11 cellular contexts compared by ENCODE assay signal in genomic region chr4:39360611-39361010, GRCh38. TPM values are rescaled to one million over a fixed set of nuclear protein-coding genes. Genes with fewer than 3 reads are reported as not detected.
DNase-seq lines count a peak whose midpoint lies in the region; ATAC-seq and TF ChIP-seq lines count a peak whose summit lies in the region.
"Not testable (repeated sequence)": the region's sequence is repeated elsewhere in the genome, so short reads cannot be mapped to it uniquely, and the experiment has no call there.
"Had no signal": no experiment of that assay in that cellular context is flagged by ENCODE, and none has a peak within 500 bp of the region (broad histone marks: within the 10 kb centered on the region; RNA-seq: fewer than 3 reads in every experiment).

No MANE protein-coding gene starts in this region.

- DNase-seq in WTC11 (ENCODE audit: low spot score): not testable (repeated sequence)

- not testable (repeated sequence) for H3K4me3 Mint-ChIP-seq in WTC11

- not testable (repeated sequence) for H3K36me3 Mint-ChIP-seq in WTC11

- ATAC-seq in GM18499 (IDR thresholded peaks at IDR 0.05; ENCODE audit: insufficient read depth, unreplicated experiment) (peak; percentile 56), GM18909 (IDR thresholded peaks at IDR 0.05; ENCODE audit: poor library complexity, unreplicated experiment) (peak; percentile 54), GM21423 (IDR thresholded peaks at IDR 0.05; ENCODE audit: unreplicated experiment) (peak; percentile 63), HG02870 (IDR thresholded peaks at IDR 0.05; ENCODE audit: unreplicated experiment) (peak; percentile 53), HG03175 (IDR thresholded peaks at IDR 0.05; ENCODE audit: unreplicated experiment) (peak; percentile 41), HG03571 (IDR thresholded peaks at IDR 0.05; ENCODE audit: unreplicated experiment) (peak; percentile 41)
- not testable (repeated sequence) for ATAC-seq in WTC11

- H3K27me3 Mint-ChIP-seq in WTC11 (ENCODE audit: low read depth): not testable (repeated sequence)

- TF ChIP-seq CTCF in WTC11 (IDR thresholded peaks at IDR 0.05): not testable (repeated sequence)

- not testable (repeated sequence) for H3K4me1 Mint-ChIP-seq in WTC11

- H3K27ac Mint-ChIP-seq in WTC11: not testable (repeated sequence)

- POLR2A ChIA-PET in WTC11 (lab: Charles Lee): not testable (repeated sequence)

- H3K9me3 Mint-ChIP-seq in WTC11: not testable (repeated sequence)

- CTCF ChIA-PET in WTC11 (lab: Charles Lee): not testable (repeated sequence)

TF ChIP-seq in WTC11, 78 proteins besides CTCF, POLR2A, EP300 and RAD21:
- 0 out of 2 replicates have a peak, but pooled peaks have one; percentile 2 for TF ChIP-seq HMGA2 (CRISPR knock-in tag; IDR thresholded peaks at IDR 0.05)

RNA-seq across cellular contexts. Expression of gene RFC1, which starts 5.6 kb away (rescaled TPM):
- 56.7 to 64.3 TPM (median 59.4 TPM) in 3 replicates for total RNA-seq in WTC11 (2021)

RNA-seq across cellular contexts. Expression of gene KLB, which starts 46.1 kb away (rescaled TPM):
- 0.09 to 0.14 TPM in 2 of 3 replicates, not detected in the other for total RNA-seq in WTC11 (2021)
- total RNA-seq: CD4-positive, CD25-positive, alpha-beta regulatory T cell; H1; PC-9; T-helper 2 cell treated with Interferon-gamma antibody and Interleukin-4, amounts not matched to agents 100 ng/mL and 5 ng/mL, for 36 hours had no signal
